10 cellular contexts compared by ENCODE assay signal in genomic region chr21:32371913-32372314, GRCh38. TPM values are rescaled to one million over a fixed set of nuclear protein-coding genes. Genes with fewer than 3 reads are reported as not detected.
DNase-seq lines count a peak whose midpoint lies in the region; ATAC-seq and TF ChIP-seq lines count a peak whose summit lies in the region.
"Had no signal": no experiment of that assay in that cellular context is flagged by ENCODE, and none has a peak within 500 bp of the region (broad histone marks: within the 10 kb centered on the region; RNA-seq: fewer than 3 reads in every experiment).

No MANE protein-coding gene starts in this region.

- H3K36me3 ChIP-seq in osteoblast (ENCODE audit: insufficient read depth, low read length) = peaks cover 76% of the 10 kb centered on the region

- peaks cover 26% of the 10 kb centered on the region for H3K4me1 ChIP-seq in osteoblast (ENCODE audit: insufficient read depth, low read length)

- H4K20me1 ChIP-seq in osteoblast (ENCODE audit: insufficient read depth, low read length) = peaks cover 5% of the 10 kb centered on the region

- DNase-seq in AG10803 (ENCODE audit: low read depth) = peak; percentile 89
- peak; percentile 93 for DNase-seq in NCI-H460 (ENCODE audit: extremely low read depth, low read depth)
- DNase-seq in dermis microvascular lymphatic vessel endothelial cell (ENCODE audit: low read depth in 2 of 2) = peak; percentile 81 to 99
- DNase-seq in osteoblast (ENCODE audit: insufficient read length, low spot score, missing footprints) = peak; percentile 55
- DNase-seq in NCI-H82 treated with DMSO at 0.1 percent for 48 hours (lab: John Stamatoyannopoulos, UW; ENCODE audit: unreplicated experiment) = no peak
- no peak for DNase-seq in pons (ENCODE audit: low spot score)
- DNase-seq: NCI-H748 treated with DMSO at 0.1 percent for 48 hours had no signal

- H3K27ac ChIP-seq in osteoblast (ENCODE audit: low read depth, low read length) = peak overlapping the region; percentile 84

- peak overlapping the region; percentile 7 for H2AFZ ChIP-seq in osteoblast (ENCODE audit: low read length)

- H3K27me3 ChIP-seq in osteoblast (ENCODE audit: insufficient read depth, low read length) = no peaks in the 10 kb centered on the region

- ATAC-seq in HG03175 (IDR thresholded peaks at IDR 0.05; ENCODE audit: unreplicated experiment) = no peak
- no peak for ATAC-seq in GM21423 (IDR thresholded peaks at IDR 0.05; ENCODE audit: unreplicated experiment)

- no peak overlapping the region for H3K4me3 ChIP-seq in AG10803 (ENCODE audit: low read length)
- H3K4me3 ChIP-seq in osteoblast (ENCODE audit: insufficient read depth, low read length) = peak overlapping the region; percentile 8

- no peaks in the 10 kb centered on the region for H3K9me3 ChIP-seq in osteoblast (ENCODE audit: low read depth, low read length)

- H3K4me2 ChIP-seq in osteoblast (ENCODE audit: insufficient read depth, low read length) = peak overlapping the region; percentile 60

- TF ChIP-seq CTCF in AG10803 (conservative IDR thresholded peaks at IDR 0.05; ENCODE audit: low read length) = no peak
- no peak for TF ChIP-seq CTCF in osteoblast (IDR thresholded peaks at IDR 0.05; ENCODE audit: extremely low read depth, low read depth, low read length)

- peaks cover 16% of the 10 kb centered on the region for H3K79me2 ChIP-seq in osteoblast (ENCODE audit: insufficient read depth, low read length)

RNA-seq across cellular contexts. Expression of gene URB1, which starts 20.9 kb away (rescaled TPM):
- total RNA-seq in NCI-H460 (2014; rRNA removed; shearing (Covaris generic)) = 25.4 and 26.4 TPM in 2 replicates
- polyA plus RNA-seq in NCI-H460 (2014; cell fraction: nucleus; rRNA removed) = 20.6 and 31.2 TPM in 2 replicates
- total RNA-seq in dermis microvascular lymphatic vessel endothelial cell (13.5 and 18.3 TPM in 2 replicates), osteoblast (15.9 and 21.7 TPM in 2 replicates)

RNA-seq across cellular contexts. Expression of gene EVA1C, which starts 40.6 kb away (rescaled TPM):
- total RNA-seq in NCI-H460 (2014; rRNA removed; shearing (Covaris generic)) = 46.5 and 55.7 TPM in 2 replicates
- 41.4 and 42.5 TPM in 2 replicates for polyA plus RNA-seq in NCI-H460 (2014; cell fraction: nucleus; rRNA removed)
- total RNA-seq in dermis microvascular lymphatic vessel endothelial cell (15.9 and 23.4 TPM in 2 replicates), osteoblast (5.0 and 8.0 TPM in 2 replicates)
- total RNA-seq: G401 had no signal

Comparison
In these comparisons a context has a peak if more than half of its experiments do, and no peak if none do; other contexts are left out.
1. DNase-seq: peak in AG10803 (single experiment), NCI-H460 (single experiment), dermis microvascular lymphatic vessel endothelial cell (2 of 2) and osteoblast (single experiment); none in NCI-H82 treated with DMSO at 0.1 percent for 48 hours (single experiment) and pons (single experiment).